15 cellular contexts compared by ENCODE assay signal in the genomic region with DNA sequence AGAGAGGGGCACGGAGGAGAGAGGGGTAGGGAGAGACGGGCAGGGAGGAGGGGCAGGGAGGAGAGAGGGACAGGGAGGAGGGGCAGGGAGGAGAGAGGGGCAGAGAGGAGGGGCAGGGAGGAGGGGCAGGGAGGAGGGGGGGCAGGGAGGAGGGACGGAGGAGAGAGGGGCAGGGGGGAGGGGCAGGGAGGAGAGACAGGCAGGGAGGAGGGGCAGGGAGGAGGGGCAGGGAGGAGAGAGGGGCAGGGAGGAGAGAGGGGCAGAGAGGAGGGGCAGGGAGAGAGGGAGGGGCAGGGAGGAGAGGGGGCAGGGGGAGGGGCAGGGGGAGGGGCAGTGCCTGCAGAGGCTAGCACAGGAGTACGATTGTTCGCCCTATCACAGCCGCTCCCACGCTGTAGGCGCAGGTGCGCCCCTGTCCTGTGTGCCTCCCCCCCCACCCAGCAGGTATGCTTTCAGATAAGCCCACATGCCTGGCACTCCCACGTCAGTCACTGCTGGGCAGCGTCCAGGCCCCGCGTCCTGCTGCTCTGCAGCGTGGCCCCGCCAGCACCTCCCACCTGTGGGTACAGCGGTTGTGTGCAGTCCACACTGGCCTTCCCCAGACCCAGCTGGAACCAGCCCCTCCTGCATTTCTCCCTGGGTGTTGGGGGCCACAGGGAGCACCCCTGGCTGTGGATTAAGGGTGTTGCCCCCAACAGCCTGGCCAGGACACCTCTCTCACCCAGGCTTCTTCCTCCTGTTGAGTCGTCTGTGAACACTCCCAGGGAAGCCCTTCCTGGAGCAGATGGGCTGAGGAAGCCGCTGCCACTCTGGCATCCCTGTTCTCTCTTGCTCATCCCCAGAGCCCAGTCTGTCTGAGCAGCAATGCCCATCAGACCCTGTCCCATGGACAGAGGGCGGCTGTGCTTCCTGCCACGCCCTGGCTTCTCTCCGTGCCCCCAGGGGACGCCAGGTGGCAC. TPM values are rescaled to one million over a fixed set of nuclear protein-coding genes. Genes with fewer than 3 reads are reported as not detected.
DNase-seq lines count a peak whose midpoint lies in the region; ATAC-seq, FAIRE-seq and TF ChIP-seq lines count a peak whose summit lies in the region.
"Had no signal": no experiment of that assay in that cellular context is flagged by ENCODE, and none has a peak within 500 bp of the region (broad histone marks: within the 10 kb centered on the region; RNA-seq: fewer than 3 reads in every experiment).

No MANE protein-coding gene starts in this region.

- no peaks in the 10 kb centered on the region for H3K9me3 ChIP-seq in heart left ventricle
- no peaks in the 10 kb centered on the region for H3K9me3 ChIP-seq in PC-3 (ENCODE audit: low read length)
- H3K9me3 ChIP-seq in hepatocyte (ENCODE audit: low read depth) = no peaks in the 10 kb centered on the region
- no peaks in the 10 kb centered on the region for H3K9me3 ChIP-seq in transverse colon
- peaks cover 6% of the 10 kb centered on the region; the same call in 1 of the 2 replicates for H3K9me3 ChIP-seq in Karpas-422 (ENCODE audit: low read length)
- no peaks in the 10 kb centered on the region for H3K9me3 ChIP-seq in kidney (ENCODE audit: control insufficient read depth in 1 of 2, low read length in 2 of 2)

- in situ Hi-C loops in transverse colon (cut with MboI; ENCODE audit: low pct_ligation_motif_present in 1 of 4, low pct_unique_long_range_greater_than_20kb in 1 of 4, low sequenced_read_pairs in 3 of 4) = no loop called here

- ATAC-seq in heart left ventricle = peak in 3 of 4 donors; percentile 16 to 37 (median 33)
- ATAC-seq in Right ventricle myocardium inferior = no peak
- peak; percentile 13; the same call in 1 of the 2 replicates for ATAC-seq in PC-3
- ATAC-seq: activated CD8-positive, alpha-beta T cell treated with anti-CD3 and anti-CD28 coated beads for 36 hours; sciatic nerve had no signal

- no peaks in the 10 kb centered on the region for H3K27me3 ChIP-seq in heart left ventricle
- H3K27me3 ChIP-seq in PC-3 (ENCODE audit: low read length) = no peaks in the 10 kb centered on the region
- no peaks in the 10 kb centered on the region for H3K27me3 ChIP-seq in hepatocyte
- peaks cover 2% of the 10 kb centered on the region for H3K27me3 ChIP-seq in transverse colon
- H3K27me3 ChIP-seq in Karpas-422 (ENCODE audit: low read length) = no peaks in the 10 kb centered on the region

- no peak overlapping the region for H3K4me3 ChIP-seq in heart left ventricle
- H3K4me3 ChIP-seq in PC-3 (ENCODE audit: low read length) = no peak overlapping the region
- H3K4me3 ChIP-seq in hepatocyte = no peak overlapping the region
- H3K4me3 ChIP-seq in transverse colon = no peak overlapping the region
- no peak overlapping the region for H3K4me3 ChIP-seq in Karpas-422 (ENCODE audit: low read length)
- no peak overlapping the region for H3K4me3 ChIP-seq in kidney (ENCODE audit: low read length in 2 of 2)

- no TSS peak for BruUV-seq in PC-3 (replicated peaks; lab: Mats Ljungman, UMichigan)

- TF ChIP-seq EP300 in transverse colon (IDR thresholded peaks at IDR 0.05; ENCODE audit: low read depth) = no peak

- no peak for TF ChIP-seq CTCF in heart left ventricle (IDR thresholded peaks at IDR 0.05)
- no peak for TF ChIP-seq CTCF in PC-3 (conservative IDR thresholded peaks at IDR 0.05; ENCODE audit: low read depth, low read length)
- TF ChIP-seq CTCF in hepatocyte (IDR thresholded peaks at IDR 0.05; ENCODE audit: poor library complexity) = no peak
- TF ChIP-seq CTCF in transverse colon (IDR thresholded peaks at IDR 0.05) = no peak
- TF ChIP-seq CTCF in kidney (IDR thresholded peaks at IDR 0.05; ENCODE audit: borderline replicate concordance, extremely low read depth, insufficient read depth) = no peak

- no peak for FAIRE-seq in kidney (lab: Jason Lieb, UNC)

- no peaks in the 10 kb centered on the region for H3F3A ChIP-seq in PC-3 (ENCODE audit: low read length, unreplicated experiment)

- CTCF ChIA-PET in PC-3 (lab: Charles Lee) = no interaction called here

- H2AFZ ChIP-seq in PC-3 (ENCODE audit: low read length) (no peak overlapping the region), hepatocyte (no peak overlapping the region), Karpas-422 (ENCODE audit: low read length) (no peak overlapping the region)

- H3K9ac ChIP-seq in PC-3 (ENCODE audit: low read length) = no peak overlapping the region
- H3K9ac ChIP-seq in Karpas-422 (ENCODE audit: low read length) = no peak overlapping the region
- no peak overlapping the region for H3K9ac ChIP-seq in kidney (ENCODE audit: low read length in 2 of 2)

- TF ChIP-seq POLR2A in heart left ventricle (IDR thresholded peaks at IDR 0.05) (no peak), transverse colon (IDR thresholded peaks at IDR 0.05) (no peak)

- POLR2A ChIA-PET in PC-3 (lab: Charles Lee; ENCODE audit: unreplicated experiment) = no interaction called here

- H3K27ac ChIP-seq in heart left ventricle = no peak overlapping the region
- H3K27ac ChIP-seq in PC-3 (ENCODE audit: low read length) = no peak overlapping the region
- H3K27ac ChIP-seq in hepatocyte = no peak overlapping the region
- H3K27ac ChIP-seq in transverse colon = peak overlapping the region in 1 of 4 donors; percentile 75
- no peak overlapping the region for H3K27ac ChIP-seq in Karpas-422 (ENCODE audit: low read length)
- H3K27ac ChIP-seq in kidney (ENCODE audit: low read depth in 2 of 2, low read length in 2 of 2) = no peak overlapping the region

- H3K4me1 ChIP-seq in heart left ventricle = no peaks in the 10 kb centered on the region
- H3K4me1 ChIP-seq in PC-3 (ENCODE audit: insufficient read depth, low read length) = no peaks in the 10 kb centered on the region
- H3K4me1 ChIP-seq in hepatocyte (ENCODE audit: insufficient read depth) = no peaks in the 10 kb centered on the region
- H3K4me1 ChIP-seq in transverse colon = peaks cover 0 to 11% (median 4%) of the 10 kb centered on the region in 4 donors
- H3K4me1 ChIP-seq in Karpas-422 (ENCODE audit: low read length) = no peaks in the 10 kb centered on the region
- peaks cover 0 to 2% of the 10 kb centered on the region in 2 donors for H3K4me1 ChIP-seq in kidney (ENCODE audit: control insufficient read depth in 1 of 2, insufficient read depth in 1 of 2, low read depth in 1 of 2, low read length in 2 of 2)

- no peaks in the 10 kb centered on the region for H3K79me2 ChIP-seq in PC-3 (ENCODE audit: low read length)
- H3K79me2 ChIP-seq in hepatocyte = no peaks in the 10 kb centered on the region
- no peaks in the 10 kb centered on the region for H3K79me2 ChIP-seq in Karpas-422 (ENCODE audit: low read length)

- no peaks in the 10 kb centered on the region for H4K20me1 ChIP-seq in PC-3 (ENCODE audit: low read length)
- no peaks in the 10 kb centered on the region for H4K20me1 ChIP-seq in hepatocyte (ENCODE audit: insufficient read depth, poor library complexity, severe bottlenecking)
- no peaks in the 10 kb centered on the region for H4K20me1 ChIP-seq in Karpas-422 (ENCODE audit: insufficient read depth, low read depth, low read length)

- H3K4me2 ChIP-seq in PC-3 (ENCODE audit: low read length) = no peak overlapping the region
- no peak overlapping the region for H3K4me2 ChIP-seq in hepatocyte
- H3K4me2 ChIP-seq in Karpas-422 (ENCODE audit: low read depth, low read length, poor library complexity, severe bottlenecking) = no peak overlapping the region

- 71 to 81% (median 74%) methylated on average over 12 to 22 of the region's 22 CpGs for WGBS in heart left ventricle, 4 donors
- 85% methylated on average over 11 of the region's 22 CpGs for WGBS in hepatocyte (ENCODE audit: low lambda C conversion rate, missing lambda C conversion rate)
- WGBS in transverse colon (ENCODE audit: low coverage in 1 of 2), 2 donors = 64% methylated on average over 19 of the region's 22 CpGs; no CpG with 5 or more reads in 1 of the 2 donors

- intact Hi-C loops in heart left ventricle (cut with DNase I) (no loop called here), Right ventricle myocardium inferior (cut with DNase I) (no loop called here), PC-3 (cut with micrococcal nuclease) (no loop called here), transverse colon (cut with DNase I; ENCODE audit: low total_unique reads) (loop anchor here (5.0 kb wide), 1 partner anchor 762 kb away; no protein-coding TSS in a partner anchor), kidney (cut with DNase I) (no loop called here)

- DNase-seq in heart left ventricle (no peak), Right ventricle myocardium inferior (ENCODE audit: missing footprints) (no peak), PC-3 (no peak), hepatocyte (ENCODE audit: low spot score) (peak; percentile 64), transverse colon (peak; percentile 69), Karpas-422 (no peak), kidney (no peak)
- no peak for DNase-seq in stimulated activated naive CD4-positive, alpha-beta T cell treated with Interleukin-2 at 50 U/mL for 16 hours (lab: John Stamatoyannopoulos, UW)
- DNase-seq: activated CD8-positive, alpha-beta T cell treated with anti-CD3 and anti-CD28 coated beads for 36 hours; activated naive CD4-positive, alpha-beta T cell; HFFc6 had no signal

- H3K36me3 ChIP-seq in heart left ventricle = peaks cover 0 to 47% (median 34%) of the 10 kb centered on the region in 9 donors
- H3K36me3 ChIP-seq in PC-3 (ENCODE audit: low read depth, low read length) = no peaks in the 10 kb centered on the region
- H3K36me3 ChIP-seq in hepatocyte (replicated peaks; ENCODE audit: insufficient read depth, low read depth) = no peaks in the 10 kb centered on the region
- peaks cover 0 to 16% (median 3%) of the 10 kb centered on the region in 4 donors for H3K36me3 ChIP-seq in transverse colon
- no peaks in the 10 kb centered on the region for H3K36me3 ChIP-seq in Karpas-422 (ENCODE audit: insufficient read depth, low read length)
- peaks cover 2 to 8% of the 10 kb centered on the region in 2 donors for H3K36me3 ChIP-seq in kidney (ENCODE audit: control insufficient read depth in 1 of 2, insufficient read depth in 2 of 2, low read length in 2 of 2)

- H3K9me2 ChIP-seq in PC-3 (replicated peaks; ENCODE audit: low read length) = no peaks in the 10 kb centered on the region
- H3K9me2 ChIP-seq in hepatocyte (replicated peaks; ENCODE audit: insufficient read depth) = no peaks in the 10 kb centered on the region
- H3K9me2 ChIP-seq in Karpas-422 (replicated peaks; ENCODE audit: insufficient read depth, low read length) = no peaks in the 10 kb centered on the region

RNA-seq across cellular contexts. Expression of gene NKX6-2, which starts 10.8 kb away (rescaled TPM):
- total RNA-seq in heart left ventricle = not detected
- polyA plus RNA-seq in heart left ventricle = under 1 TPM; 0.03 to 0.27 TPM
- not detected for total RNA-seq in Right ventricle myocardium inferior
- not detected in 2 replicates for total RNA-seq in PC-3 (2014; rRNA removed)
- total RNA-seq in hepatocyte = 0.03 and 0.04 TPM in 2 replicates
- 4.9 and 5.0 TPM in 2 replicates for polyA plus RNA-seq in hepatocyte
- not detected for total RNA-seq in transverse colon
- not detected in 2 replicates for total RNA-seq in Karpas-422 (2014; rRNA removed; shearing (Covaris generic); ENCODE audit: low replicate concordance)
- total RNA-seq in kidney = 2.5 TPM
- not detected for polyA plus RNA-seq in kidney (ENCODE audit: insufficient read depth, low read depth, low replicate concordance)
- total RNA-seq: activated CD8-positive, alpha-beta T cell treated with anti-CD3 and anti-CD28 coated beads for 36 hours; HFFc6; mesothelial cell of epicardium; ureter had no signal
- polyA plus RNA-seq: CD14-positive monocyte had no signal

Comparison
In these comparisons a context has a peak if more than half of its experiments do, and no peak if none do; other contexts are left out.
1. DNase-seq: peak in hepatocyte (single experiment) and transverse colon (single experiment); none in heart left ventricle (0 of 5), Right ventricle myocardium inferior (single experiment), PC-3 (single experiment), Karpas-422 (single experiment), stimulated activated naive CD4-positive, alpha-beta T cell treated with Interleukin-2 at 50 U/mL for 16 hours (single experiment) and kidney (single experiment).